In genomic region chr22:41857160-41857859, GRCh38 we compare ENCODE assay signal across 8 cellular contexts. TPM values are rescaled to one million over a fixed set of nuclear protein-coding genes. Genes with fewer than 3 reads are reported as not detected.
DNase-seq lines count a peak whose midpoint lies in the region; ATAC-seq and TF ChIP-seq lines count a peak whose summit lies in the region.

No MANE protein-coding gene starts in this region.

- no peak overlapping the region for H2BK120ac ChIP-seq in IMR-90 (ENCODE audit: low read depth, low read length)

- dilution Hi-C loops in IMR-90 (cut with HindIII; ENCODE audit: low sequenced_read_pairs, unreplicated experiment), result no loop called here

- H3K56ac ChIP-seq in IMR-90 (ENCODE audit: extremely low read depth, insufficient read depth, low read length), result no peak overlapping the region

- peaks cover 32% of the 10 kb centered on the region for H4K20me1 ChIP-seq in IMR-90 (ENCODE audit: insufficient read depth, low read length)

- no peak overlapping the region for H4K91ac ChIP-seq in IMR-90 (ENCODE audit: insufficient read depth, low read depth, low read length)

- H3K4me3 ChIP-seq in IMR-90 (ENCODE audit: insufficient read depth, low read depth, low read length) (no peak overlapping the region), ascending aorta (no peak overlapping the region), iPS DF 6.9 (ENCODE audit: low read length) (no peak overlapping the region)

- H3K4me2 ChIP-seq in IMR-90 (ENCODE audit: low read depth, low read length), result no peak overlapping the region

- DNase-seq in D341Med (ENCODE audit: low spot score), result peak; percentile 68
- DNase-seq in IMR-90, result peak; percentile 72
- DNase-seq in T-helper 2 cell, result peak; percentile 24 to 85 (median 67)
- DNase-seq in ascending aorta (ENCODE audit: low spot score in 2 of 2), result peak in 1 of 2 donors; percentile 65
- peak; percentile 33 for DNase-seq in iPS DF 6.9 (ENCODE audit: low read depth, low spot score)
- peak; percentile 87 for DNase-seq in stimulated activated CD4-positive, alpha-beta T cell treated with anti-CD3 and anti-CD28 coated beads, Interleukin-1b, Interleukin-23, amount 100 ng/mL, for 48 hours

- WGBS in IMR-90 (ENCODE audit: extremely low coverage in 2 of 2, insufficient read length in 1 of 2), 2 experiments, result 100% methylated on average over 1 of the region's 7 CpGs; no CpG with 5 or more reads in 1 of the 2 experiments
- no CpG with 5 or more reads among the region's 7 CpGs for WGBS in iPS DF 6.9 (ENCODE audit: insufficient coverage, insufficient read length)

- 0 out of 2 replicates have a peak overlapping the region, but pooled peaks have one; percentile 1 for H3K23ac ChIP-seq in IMR-90 (ENCODE audit: low read depth, low read length)

- ATAC-seq in IMR-90 (ENCODE audit: low read depth) (peak; percentile 64), HG03139 (IDR thresholded peaks at IDR 0.05; ENCODE audit: unreplicated experiment) (no peak), HG03460 (IDR thresholded peaks at IDR 0.05; ENCODE audit: unreplicated experiment) (no peak)

- H3K27ac ChIP-seq in IMR-90 (ENCODE audit: insufficient read depth, low read length) (no peak overlapping the region), ascending aorta (no peak overlapping the region), iPS DF 6.9 (ENCODE audit: low read length) (no peak overlapping the region)

- H3K27me3 ChIP-seq in IMR-90 (ENCODE audit: control insufficient read depth, insufficient read depth, low read length) (no peaks in the 10 kb centered on the region), ascending aorta (no peaks in the 10 kb centered on the region), iPS DF 6.9 (ENCODE audit: control insufficient read depth, insufficient read depth, low read length) (no peaks in the 10 kb centered on the region)

- H3K36me3 ChIP-seq in IMR-90 (ENCODE audit: control insufficient read depth, insufficient read depth, low read length) (no peaks in the 10 kb centered on the region), ascending aorta (no peaks in the 10 kb centered on the region), iPS DF 6.9 (ENCODE audit: control insufficient read depth, insufficient read depth, low read length) (no peaks in the 10 kb centered on the region)

- no peak overlapping the region for H4K8ac ChIP-seq in IMR-90 (ENCODE audit: low read depth in 2 of 2, low read length in 2 of 2)

- H3K4me1 ChIP-seq in IMR-90 (ENCODE audit: control insufficient read depth, insufficient read depth, low read length) (peaks cover 7% of the 10 kb centered on the region), ascending aorta (no peaks in the 10 kb centered on the region), iPS DF 6.9 (ENCODE audit: control insufficient read depth, insufficient read depth, low read length) (peaks cover 3% of the 10 kb centered on the region; the same call in 1 of the 2 replicates)

- H3K4ac ChIP-seq in IMR-90 (ENCODE audit: low read depth, low read length), result no peak overlapping the region

- H4K5ac ChIP-seq in IMR-90 (ENCODE audit: low read depth, low read length), result no peak overlapping the region

- peak; percentile 60 for TF ChIP-seq CTCF in IMR-90 (conservative IDR thresholded peaks at IDR 0.05; ENCODE audit: low read depth, low read length)
- TF ChIP-seq CTCF in ascending aorta (IDR thresholded peaks at IDR 0.05), result peak; percentile 32 to 53 (median 36)

- H2AK5ac ChIP-seq in IMR-90 (ENCODE audit: low read depth, low read length), result no peak overlapping the region

- no peak overlapping the region for H2BK5ac ChIP-seq in IMR-90 (ENCODE audit: low read depth, low read length, poor library complexity, severe bottlenecking)

- H3K9ac ChIP-seq in IMR-90 (ENCODE audit: low read depth, low read length), result no peak overlapping the region

- H3K79me1 ChIP-seq in IMR-90 (ENCODE audit: low read depth in 1 of 2, low read length in 2 of 2), result peaks cover 10 to 53% of the 10 kb centered on the region in 2 experiments

- H2BK15ac ChIP-seq in IMR-90 (ENCODE audit: low read depth, low read length), result no peak overlapping the region

- H3K9me3 ChIP-seq in IMR-90 (ENCODE audit: control insufficient read depth, insufficient read depth, low read length) (no peaks in the 10 kb centered on the region), ascending aorta (no peaks in the 10 kb centered on the region), iPS DF 6.9 (ENCODE audit: control insufficient read depth, insufficient read depth, low read length) (no peaks in the 10 kb centered on the region)

- peaks cover 10% of the 10 kb centered on the region for H3K9me1 ChIP-seq in IMR-90 (ENCODE audit: insufficient read depth, low read length)

- POLR2A ChIA-PET in IMR-90 (lab: Charles Lee; ENCODE audit: unreplicated experiment), result no interaction called here

- no TSS peak for BruUV-seq in IMR-90 (replicated peaks; lab: Mats Ljungman, UMichigan)

- TF ChIP-seq RAD21 in IMR-90 (IDR thresholded peaks at IDR 0.05; ENCODE audit: low read length), result peak; percentile 56

- intact Hi-C loops in IMR-90 (cut with micrococcal nuclease), result loop anchor here (10.0 kb wide), 1 partner anchor 113 kb away; no protein-coding TSS in a partner anchor
- intact Hi-C loops in ascending aorta (cut with DNase I), result no loop called here

- H3K18ac ChIP-seq in IMR-90 (ENCODE audit: low read depth, low read length), result no peak overlapping the region

- CTCF ChIA-PET in IMR-90 (lab: Yijun Ruan, JAX), result interaction anchor here (1.0 kb wide), 1 partner anchor 161 kb away, joined by 5 read pairs; no protein-coding TSS in a partner anchor

- 0 out of 2 replicates have a peak overlapping the region, but pooled peaks have one; percentile 23 for H2BK20ac ChIP-seq in IMR-90 (ENCODE audit: low read depth, low read length)

- H2AK9ac ChIP-seq in IMR-90 (replicated peaks; ENCODE audit: low read depth, low read length, poor library complexity), result no peak overlapping the region

- no peak for TF ChIP-seq POLR2A in IMR-90 (IDR thresholded peaks at IDR 0.05; ENCODE audit: low read depth, low read length)

- no peak overlapping the region for H3K14ac ChIP-seq in IMR-90 (replicated peaks; ENCODE audit: low read depth, low read length)

- in situ Hi-C loops in IMR-90 (cut with MboI; ENCODE audit: low sequenced_read_pairs), result no loop called here

- no peak overlapping the region for H2AFZ ChIP-seq in IMR-90 (replicated peaks; ENCODE audit: low read length, poor library complexity)

TF ChIP-seq in IMR-90, 13 proteins besides CTCF, POLR2A, EP300 and RAD21:
- TF ChIP-seq, protein P1, sequence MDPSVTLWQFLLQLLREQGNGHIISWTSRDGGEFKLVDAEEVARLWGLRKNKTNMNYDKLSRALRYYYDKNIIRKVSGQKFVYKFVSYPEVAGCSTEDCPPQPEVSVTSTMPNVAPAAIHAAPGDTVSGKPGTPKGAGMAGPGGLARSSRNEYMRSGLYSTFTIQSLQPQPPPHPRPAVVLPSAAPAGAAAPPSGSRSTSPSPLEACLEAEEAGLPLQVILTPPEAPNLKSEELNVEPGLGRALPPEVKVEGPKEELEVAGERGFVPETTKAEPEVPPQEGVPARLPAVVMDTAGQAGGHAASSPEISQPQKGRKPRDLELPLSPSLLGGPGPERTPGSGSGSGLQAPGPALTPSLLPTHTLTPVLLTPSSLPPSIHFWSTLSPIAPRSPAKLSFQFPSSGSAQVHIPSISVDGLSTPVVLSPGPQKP (IDR thresholded peaks at IDR 0.05; ENCODE audit: borderline replicate concordance, low read depth, low read length), result no peak
- TF ChIP-seq CEBPB (IDR thresholded peaks at IDR 0.05; ENCODE audit: low read depth, low read length) (0 out of 2 replicates have a peak, but pooled peaks have one; percentile 30), SMC3 (IDR thresholded peaks at IDR 0.05; ENCODE audit: low read depth, low read length) (peak; percentile 63)

RNA-seq across cellular contexts. Expression of gene SREBF2, which starts 24.4 kb away (rescaled TPM):
- 8.1 and 9.2 TPM in 2 replicates for total RNA-seq in IMR-90 (2012; rRNA removed)
- polyA plus RNA-seq in IMR-90 (2012; rRNA removed), result 47.4 and 50.1 TPM in 2 replicates
- 40.1 and 52.1 TPM in 2 replicates for polyA plus RNA-seq in IMR-90 (2012; cell fraction: cytosol; rRNA removed)
- polyA plus RNA-seq in IMR-90 (2012; cell fraction: nucleus; rRNA removed; ENCODE audit: low replicate concordance), result 62.2 and 101 TPM in 2 replicates
- total RNA-seq in ascending aorta, result 46.1 TPM

RNA-seq across cellular contexts. Expression of gene CCDC134, which starts 56.8 kb away (rescaled TPM):
- total RNA-seq in IMR-90 (2012; rRNA removed), result 6.1 and 7.0 TPM in 2 replicates
- polyA plus RNA-seq in IMR-90 (2012; rRNA removed), result 5.1 and 7.5 TPM in 2 replicates
- 3.3 and 5.2 TPM in 2 replicates for polyA plus RNA-seq in IMR-90 (2012; cell fraction: cytosol; rRNA removed)
- polyA plus RNA-seq in IMR-90 (2012; cell fraction: nucleus; rRNA removed; ENCODE audit: low replicate concordance), result 2.0 and 2.3 TPM in 2 replicates
- total RNA-seq in ascending aorta, result 6.4 TPM

RNA-seq across cellular contexts. Expression of gene SHISA8, which starts 57.6 kb away (rescaled TPM):
- not detected in 2 replicates for total RNA-seq in IMR-90 (2012; rRNA removed)
- polyA plus RNA-seq in IMR-90 (2012; rRNA removed), result not detected in 2 replicates
- not detected in 2 replicates for polyA plus RNA-seq in IMR-90 (2012; cell fraction: cytosol; rRNA removed)
- not detected in 2 replicates for polyA plus RNA-seq in IMR-90 (2012; cell fraction: nucleus; rRNA removed; ENCODE audit: low replicate concordance)
- total RNA-seq in ascending aorta, result not detected
